ENCODE assay signal across 13 cellular contexts in genomic region chrX:133495464-133496391, GRCh38.
DNase-seq lines count a peak whose midpoint lies in the region; ATAC-seq and TF ChIP-seq lines count a peak whose summit lies in the region.
"Had no signal": no experiment of that assay in that cellular context is flagged by ENCODE, and none has a peak within 500 bp of the region (broad histone marks: within the 10 kb centered on the region; RNA-seq: fewer than 3 reads in every experiment).

No MANE protein-coding gene starts in this region.

- H3K9me3 ChIP-seq in Peyer's patch (no peaks in the 10 kb centered on the region), tibial artery (no peaks in the 10 kb centered on the region)

- H3K4me1 ChIP-seq in Peyer's patch (no peaks in the 10 kb centered on the region), tibial artery (peaks cover 0 to 17% (median 0%) of the 10 kb centered on the region in 4 donors)

- H3K27ac ChIP-seq in Peyer's patch (peak overlapping the region in 1 of 4 donors; percentile 68), tibial artery (peak overlapping the region; percentile 68 to 78)

- intact Hi-C loops in tibial artery (cut with DNase I; ENCODE audit: low total_unique reads): no loop called here

- no peak for TF ChIP-seq POLR2A in Peyer's patch (IDR thresholded peaks at IDR 0.05)

- TF ChIP-seq CTCF in Peyer's patch (IDR thresholded peaks at IDR 0.05) (no peak), tibial artery (IDR thresholded peaks at IDR 0.05) (no peak)

- no peak overlapping the region for H3K4me3 ChIP-seq in Peyer's patch
- H3K4me3 ChIP-seq in tibial artery: peak overlapping the region; percentile 18 to 22

- no peak for ATAC-seq in HG03025 (IDR thresholded peaks at IDR 0.05; ENCODE audit: low FRiP score, unreplicated experiment)
- no peak for ATAC-seq in GM19452 (IDR thresholded peaks at IDR 0.05; ENCODE audit: unreplicated experiment)
- ATAC-seq: activated naive CD8-positive, alpha-beta T cell treated with anti-CD3 and anti-CD28 coated beads, Interleukin-2, amount 50 U/mL, for 24 hours had no signal

- peak in 2 of 3 donors; percentile 42 to 49 for DNase-seq in Peyer's patch
- DNase-seq in fibroblast of gingiva (ENCODE audit: low read depth): peak; percentile 91
- peak; percentile 57 for DNase-seq in mucosa of gallbladder (ENCODE audit: low spot score)
- DNase-seq in tibial artery: peak; percentile 48 to 73
- no peak for DNase-seq in stimulated activated CD4-positive, alpha-beta T cell treated with anti-CD3 and anti-CD28 coated beads, Interleukin-4, amount 100 ng/mL, for 24 hours
- no peak for DNase-seq in GOT3 (lab: John Stamatoyannopoulos, UW)
- DNase-seq: activated CD4-positive, alpha-beta T cell treated with anti-CD3 and anti-CD28 coated beads, Interleukin-2, amount 50 U/mL, for 48 hours; activated naive CD8-positive, alpha-beta T cell treated with anti-CD3 and anti-CD28 coated beads, Interleukin-2, amount 50 U/mL, for 24 hours; DND-41; naive B cell; NCI-H226 had no signal

- H3K36me3 ChIP-seq in Peyer's patch (no peaks in the 10 kb centered on the region), tibial artery (no peaks in the 10 kb centered on the region)

- H3K27me3 ChIP-seq in Peyer's patch (no peaks in the 10 kb centered on the region), tibial artery (no peaks in the 10 kb centered on the region)

Comparison
In these comparisons a context has a peak if more than half of its experiments do, and no peak if none do; other contexts are left out.
1. DNase-seq: peak in Peyer's patch (2 of 3), fibroblast of gingiva (single experiment), mucosa of gallbladder (single experiment) and tibial artery (2 of 2); none in stimulated activated CD4-positive, alpha-beta T cell treated with anti-CD3 and anti-CD28 coated beads, Interleukin-4, amount 100 ng/mL, for 24 hours (single experiment) and GOT3 (single experiment).
2. H3K4me3 ChIP-seq: peak in tibial artery (2 of 2); none in Peyer's patch (0 of 4).